In the genomic region with DNA sequence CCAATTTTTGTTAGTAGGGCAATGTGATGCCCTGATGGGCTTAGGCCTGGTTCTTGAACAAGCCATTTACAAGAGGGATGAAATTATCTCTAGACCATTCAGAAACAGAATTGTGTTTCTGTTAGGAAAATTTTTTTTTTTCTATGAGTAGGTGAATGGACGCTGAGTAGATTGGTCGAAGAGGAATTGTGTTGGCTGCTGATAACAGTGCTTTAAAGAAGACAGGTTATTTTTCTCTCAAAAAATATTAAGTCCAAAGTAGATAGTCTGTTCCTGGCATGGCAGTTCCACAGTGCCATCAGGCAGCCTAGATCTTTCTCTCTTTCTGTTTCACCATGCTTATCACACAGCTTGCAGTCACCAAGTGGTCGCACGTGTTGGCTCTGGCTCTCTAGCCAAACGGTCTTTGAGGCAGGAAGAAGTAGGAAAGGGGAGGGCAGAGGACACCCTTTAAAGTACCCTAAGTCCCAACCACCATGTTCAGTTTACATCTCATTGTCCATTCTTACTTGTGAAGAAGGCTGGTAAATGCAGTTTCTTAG, we compare ENCODE assay signal across 15 cellular contexts.
"Had no signal": no experiment of that assay in that cellular context is flagged by ENCODE, and none has a peak within 500 bp of the region (broad histone marks: within the 10 kb centered on the region; RNA-seq: fewer than 3 reads in every experiment).

No MANE protein-coding gene starts in this region.

- H3K27ac ChIP-seq: foreskin keratinocyte, thyroid gland had no signal

- DNase-seq: activated CD4-positive, alpha-beta T cell treated with anti-CD3 and anti-CD28 coated beads for 4 hours; activated CD8-positive, alpha-beta T cell treated with anti-CD3 and anti-CD28 coated beads for 36 hours; activated effector memory CD4-positive, alpha-beta T cell treated with anti-CD3 and anti-CD28 coated beads, Interleukin-2, amount 50 U/mL, for 16 hours; activated T-cell treated with anti-CD3 and anti-CD28 coated beads, Interleukin-2, amount 50 U/mL, for 48 hours; caudate nucleus; foreskin keratinocyte; heart left ventricle; left cardiac atrium; stimulated activated CD4-positive, alpha-beta T cell treated with anti-CD3 and anti-CD28 coated beads, Interleukin-12 subunit alpha, Interleukin-12 subunit beta, amount 100 ng/mL, for 4 hours; stimulated activated CD4-positive, alpha-beta T cell treated with anti-CD3 and anti-CD28 coated beads, Interleukin-2, amount 100 ng/mL, for 24 hours; T-helper 1 cell; T1000; uterus had no signal

- H3K9me3 ChIP-seq: heart left ventricle, thyroid gland, uterus had no signal

- H3K4me3 ChIP-seq: heart left ventricle, thyroid gland, uterus had no signal

- FAIRE-seq: colon had no signal

- ATAC-seq: activated CD8-positive, alpha-beta T cell treated with anti-CD3 and anti-CD28 coated beads for 36 hours; foreskin keratinocyte had no signal

- H3K36me3 ChIP-seq: heart left ventricle, thyroid gland, uterus had no signal

- H3K27me3 ChIP-seq: foreskin keratinocyte, heart left ventricle, thyroid gland, uterus had no signal

- H3K4me1 ChIP-seq: foreskin keratinocyte had no signal
